Comparison of ENCODE assay signal across 8 cellular contexts in the genomic region with DNA sequence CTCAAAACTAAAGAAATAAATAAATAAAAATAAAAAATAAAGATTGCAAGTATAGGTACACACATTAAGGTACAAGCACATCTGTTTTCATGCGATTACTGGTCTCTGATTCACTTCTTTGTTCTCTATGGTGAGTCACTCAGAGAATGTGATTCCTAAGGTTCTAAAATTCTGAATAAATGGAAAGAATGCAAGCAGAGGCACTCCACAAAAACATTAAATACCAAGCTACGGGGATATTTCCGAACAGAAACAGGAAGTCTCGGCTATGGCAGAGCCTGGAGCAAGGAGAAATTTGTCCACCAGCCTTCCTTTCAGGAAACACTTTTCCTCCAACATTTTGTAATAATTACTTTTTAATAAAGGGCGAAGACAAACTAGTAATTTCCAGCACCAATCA. TPM values are rescaled to one million over a fixed set of nuclear protein-coding genes. Genes with fewer than 3 reads are reported as not detected.
DNase-seq lines count a peak whose midpoint lies in the region; ATAC-seq and TF ChIP-seq lines count a peak whose summit lies in the region.

No MANE protein-coding gene starts in this region.

- ATAC-seq in GM23338 (no peak), GM18519 (IDR thresholded peaks at IDR 0.05; ENCODE audit: low FRiP score, unreplicated experiment) (no peak)

- H3K27me3 ChIP-seq in GM23338 (ENCODE audit: insufficient read depth), result peaks cover 21% of the 10 kb centered on the region
- H3K27me3 ChIP-seq in osteoblast (ENCODE audit: insufficient read depth, low read length), result no peaks in the 10 kb centered on the region

- H4K20me1 ChIP-seq in GM23338 (replicated peaks; ENCODE audit: insufficient read depth), result peaks cover 21% of the 10 kb centered on the region; the same call in 1 of the 2 replicates
- H4K20me1 ChIP-seq in osteoblast (ENCODE audit: insufficient read depth, low read length), result peaks cover 19% of the 10 kb centered on the region

- H3K9me2 ChIP-seq in GM23338 (ENCODE audit: insufficient read depth), result no peaks in the 10 kb centered on the region

- H3K36me3 ChIP-seq in GM23338 (ENCODE audit: insufficient read depth), result no peaks in the 10 kb centered on the region
- H3K36me3 ChIP-seq in osteoblast (ENCODE audit: insufficient read depth, low read length), result peaks cover 3% of the 10 kb centered on the region

- peaks cover 64% of the 10 kb centered on the region for H3K4me1 Mint-ChIP-seq in GM23338

- no peak for TF ChIP-seq CTCF in GM23338 (conservative IDR thresholded peaks at IDR 0.05; ENCODE audit: low read depth in 2 of 2)
- no peak for TF ChIP-seq CTCF in osteoblast (IDR thresholded peaks at IDR 0.05; ENCODE audit: extremely low read depth, low read depth, low read length)

- H3K4me1 ChIP-seq in GM23338 (ENCODE audit: insufficient read depth) (peaks cover 68% of the 10 kb centered on the region), osteoblast (ENCODE audit: insufficient read depth, low read length) (peaks cover 30% of the 10 kb centered on the region)

- peak overlapping the region; percentile 92 for H3K4me3 Mint-ChIP-seq in GM23338

- H3K9me3 ChIP-seq in osteoblast (ENCODE audit: low read depth, low read length), result no peaks in the 10 kb centered on the region

- no peak overlapping the region for H2AFZ ChIP-seq in GM23338
- peak overlapping the region; percentile 60 for H2AFZ ChIP-seq in osteoblast (ENCODE audit: low read length)

- peaks cover 29% of the 10 kb centered on the region for H3K27me3 Mint-ChIP-seq in GM23338 (ENCODE audit: insufficient read depth, low read depth, poor library complexity)

- H3K9me3 Mint-ChIP-seq in GM23338, result no peaks in the 10 kb centered on the region

- peaks cover 4% of the 10 kb centered on the region for H3F3A ChIP-seq in GM23338 (replicated peaks; ENCODE audit: low read depth)

- peak overlapping the region; percentile 89 for H3K4me2 ChIP-seq in GM23338
- peak overlapping the region; percentile 91 for H3K4me2 ChIP-seq in osteoblast (ENCODE audit: insufficient read depth, low read length)

- H3K27ac ChIP-seq in GM23338 (ENCODE audit: low read depth), result peak overlapping the region; percentile 78; the same call in 1 of the 2 replicates
- peak overlapping the region; percentile 82 for H3K27ac ChIP-seq in osteoblast (ENCODE audit: low read depth, low read length)

- H3K36me3 Mint-ChIP-seq in GM23338 (ENCODE audit: low read depth), result peaks cover 6% of the 10 kb centered on the region

- H3K4me3 ChIP-seq in GM23338 (peak overlapping the region; percentile 76), osteoblast (ENCODE audit: insufficient read depth, low read length) (peak overlapping the region; percentile 86)

- DNase-seq in GM23338 (ENCODE audit: low spot score) (no peak), RPMI7951 (ENCODE audit: low read depth) (peak; percentile 87), epidermal melanocyte (ENCODE audit: insufficient read length, low spot score) (peak; percentile 33), osteoblast (ENCODE audit: insufficient read length, low spot score, missing footprints) (peak; percentile 91), NCI-H82 (lab: John Stamatoyannopoulos, UW) (no peak), RPMI8226 (no peak), NCI-H2171 treated with DMSO at 0.1 percent for 48 hours (lab: John Stamatoyannopoulos, UW) (no peak)

- H3K27ac Mint-ChIP-seq in GM23338, result peak overlapping the region; percentile 92; the same call in 1 of the 2 replicates

- H3K79me2 ChIP-seq in GM23338 (replicated peaks; ENCODE audit: insufficient read depth) (peaks cover 60% of the 10 kb centered on the region), osteoblast (ENCODE audit: insufficient read depth, low read length) (peaks cover 56% of the 10 kb centered on the region)

TF ChIP-seq in GM23338, 12 proteins besides CTCF, POLR2A, EP300 and RAD21 (continues in another document):
- TF ChIP-seq EZH2 (IDR thresholded peaks at IDR 0.05; ENCODE audit: low read depth, unreplicated experiment) (no peak), ZNF114 (CRISPR knock-in tag; IDR thresholded peaks at IDR 0.05) (no peak)
- TF ChIP-seq, protein P1, sequence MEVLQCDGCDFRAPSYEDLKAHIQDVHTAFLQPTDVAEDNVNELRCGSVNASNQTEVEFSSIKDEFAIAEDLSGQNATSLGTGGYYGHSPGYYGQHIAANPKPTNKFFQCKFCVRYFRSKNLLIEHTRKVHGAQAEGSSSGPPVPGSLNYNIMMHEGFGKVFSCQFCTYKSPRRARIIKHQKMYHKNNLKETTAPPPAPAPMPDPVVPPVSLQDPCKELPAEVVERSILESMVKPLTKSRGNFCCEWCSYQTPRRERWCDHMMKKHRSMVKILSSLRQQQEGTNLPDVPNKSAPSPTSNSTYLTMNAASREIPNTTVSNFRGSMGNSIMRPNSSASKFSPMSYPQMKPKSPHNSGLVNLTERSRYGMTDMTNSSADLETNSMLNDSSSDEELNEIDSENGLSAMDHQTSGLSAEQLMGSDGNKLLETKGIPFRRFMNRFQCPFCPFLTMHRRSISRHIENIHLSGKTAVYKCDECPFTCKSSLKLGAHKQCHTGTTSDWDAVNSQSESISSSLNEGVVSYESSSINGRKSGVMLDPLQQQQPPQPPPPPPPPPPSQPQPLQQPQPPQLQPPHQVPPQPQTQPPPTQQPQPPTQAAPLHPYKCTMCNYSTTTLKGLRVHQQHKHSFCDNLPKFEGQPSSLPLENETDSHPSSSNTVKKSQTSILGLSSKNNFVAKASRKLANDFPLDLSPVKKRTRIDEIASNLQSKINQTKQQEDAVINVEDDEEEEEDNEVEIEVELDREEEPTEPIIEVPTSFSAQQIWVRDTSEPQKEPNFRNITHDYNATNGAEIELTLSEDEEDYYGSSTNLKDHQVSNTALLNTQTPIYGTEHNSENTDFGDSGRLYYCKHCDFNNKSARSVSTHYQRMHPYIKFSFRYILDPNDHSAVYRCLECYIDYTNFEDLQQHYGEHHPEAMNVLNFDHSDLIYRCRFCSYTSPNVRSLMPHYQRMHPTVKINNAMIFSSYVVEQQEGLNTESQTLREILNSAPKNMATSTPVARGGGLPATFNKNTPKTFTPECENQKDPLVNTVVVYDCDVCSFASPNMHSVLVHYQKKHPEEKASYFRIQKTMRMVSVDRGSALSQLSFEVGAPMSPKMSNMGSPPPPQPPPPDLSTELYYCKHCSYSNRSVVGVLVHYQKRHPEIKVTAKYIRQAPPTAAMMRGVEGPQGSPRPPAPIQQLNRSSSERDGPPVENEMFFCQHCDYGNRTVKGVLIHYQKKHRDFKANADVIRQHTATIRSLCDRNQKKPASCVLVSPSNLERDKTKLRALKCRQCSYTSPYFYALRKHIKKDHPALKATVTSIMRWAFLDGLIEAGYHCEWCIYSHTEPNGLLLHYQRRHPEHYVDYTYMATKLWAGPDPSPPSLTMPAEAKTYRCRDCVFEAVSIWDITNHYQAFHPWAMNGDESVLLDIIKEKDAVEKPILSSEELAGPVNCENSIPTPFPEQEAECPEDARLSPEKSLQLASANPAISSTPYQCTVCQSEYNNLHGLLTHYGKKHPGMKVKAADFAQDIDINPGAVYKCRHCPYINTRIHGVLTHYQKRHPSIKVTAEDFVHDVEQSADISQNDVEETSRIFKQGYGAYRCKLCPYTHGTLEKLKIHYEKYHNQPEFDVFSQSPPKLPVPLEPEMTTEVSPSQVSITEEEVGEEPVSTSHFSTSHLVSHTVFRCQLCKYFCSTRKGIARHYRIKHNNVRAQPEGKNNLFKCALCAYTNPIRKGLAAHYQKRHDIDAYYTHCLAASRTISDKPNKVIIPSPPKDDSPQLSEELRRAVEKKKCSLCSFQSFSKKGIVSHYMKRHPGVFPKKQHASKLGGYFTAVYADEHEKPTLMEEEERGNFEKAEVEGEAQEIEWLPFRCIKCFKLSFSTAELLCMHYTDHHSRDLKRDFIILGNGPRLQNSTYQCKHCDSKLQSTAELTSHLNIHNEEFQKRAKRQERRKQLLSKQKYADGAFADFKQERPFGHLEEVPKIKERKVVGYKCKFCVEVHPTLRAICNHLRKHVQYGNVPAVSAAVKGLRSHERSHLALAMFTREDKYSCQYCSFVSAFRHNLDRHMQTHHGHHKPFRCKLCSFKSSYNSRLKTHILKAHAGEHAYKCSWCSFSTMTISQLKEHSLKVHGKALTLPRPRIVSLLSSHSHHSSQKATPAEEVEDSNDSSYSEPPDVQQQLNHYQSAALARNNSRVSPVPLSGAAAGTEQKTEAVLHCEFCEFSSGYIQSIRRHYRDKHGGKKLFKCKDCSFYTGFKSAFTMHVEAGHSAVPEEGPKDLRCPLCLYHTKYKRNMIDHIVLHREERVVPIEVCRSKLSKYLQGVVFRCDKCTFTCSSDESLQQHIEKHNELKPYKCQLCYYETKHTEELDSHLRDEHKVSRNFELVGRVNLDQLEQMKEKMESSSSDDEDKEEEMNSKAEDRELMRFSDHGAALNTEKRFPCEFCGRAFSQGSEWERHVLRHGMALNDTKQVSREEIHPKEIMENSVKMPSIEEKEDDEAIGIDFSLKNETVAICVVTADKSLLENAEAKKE (CRISPR knock-in tag; IDR thresholded peaks at IDR 0.05), result no peak
- TF ChIP-seq, protein P2, sequence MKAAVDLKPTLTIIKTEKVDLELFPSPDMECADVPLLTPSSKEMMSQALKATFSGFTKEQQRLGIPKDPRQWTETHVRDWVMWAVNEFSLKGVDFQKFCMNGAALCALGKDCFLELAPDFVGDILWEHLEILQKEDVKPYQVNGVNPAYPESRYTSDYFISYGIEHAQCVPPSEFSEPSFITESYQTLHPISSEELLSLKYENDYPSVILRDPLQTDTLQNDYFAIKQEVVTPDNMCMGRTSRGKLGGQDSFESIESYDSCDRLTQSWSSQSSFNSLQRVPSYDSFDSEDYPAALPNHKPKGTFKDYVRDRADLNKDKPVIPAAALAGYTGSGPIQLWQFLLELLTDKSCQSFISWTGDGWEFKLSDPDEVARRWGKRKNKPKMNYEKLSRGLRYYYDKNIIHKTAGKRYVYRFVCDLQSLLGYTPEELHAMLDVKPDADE (IDR thresholded peaks at IDR 0.05), result no peak

RNA-seq across cellular contexts. Expression of a gene that starts 1.4 kb away (rescaled TPM):
- total RNA-seq in GM23338 (2014; rRNA removed; shearing (Covaris generic)), result 71.0 and 73.7 TPM in 2 replicates
- 26.2 and 28.2 TPM in 2 replicates for polyA plus RNA-seq in GM23338 (2016; fragmentation: Nextera tagmentation; extraction: Ambion mirVana)
- total RNA-seq in RPMI7951 (2014; rRNA removed; shearing (Covaris generic)), result 89.0 and 89.6 TPM in 2 replicates
- 74.6 TPM in 2 replicates for total RNA-seq in osteoblast

Comparison
In these comparisons a context has a peak if more than half of its experiments do, and no peak if none do; other contexts are left out.
1. DNase-seq: peak in RPMI7951 (single experiment), epidermal melanocyte (single experiment) and osteoblast (single experiment); none in GM23338 (single experiment), NCI-H82 (single experiment), RPMI8226 (single experiment) and NCI-H2171 treated with DMSO at 0.1 percent for 48 hours (single experiment).